In the genomic region with DNA sequence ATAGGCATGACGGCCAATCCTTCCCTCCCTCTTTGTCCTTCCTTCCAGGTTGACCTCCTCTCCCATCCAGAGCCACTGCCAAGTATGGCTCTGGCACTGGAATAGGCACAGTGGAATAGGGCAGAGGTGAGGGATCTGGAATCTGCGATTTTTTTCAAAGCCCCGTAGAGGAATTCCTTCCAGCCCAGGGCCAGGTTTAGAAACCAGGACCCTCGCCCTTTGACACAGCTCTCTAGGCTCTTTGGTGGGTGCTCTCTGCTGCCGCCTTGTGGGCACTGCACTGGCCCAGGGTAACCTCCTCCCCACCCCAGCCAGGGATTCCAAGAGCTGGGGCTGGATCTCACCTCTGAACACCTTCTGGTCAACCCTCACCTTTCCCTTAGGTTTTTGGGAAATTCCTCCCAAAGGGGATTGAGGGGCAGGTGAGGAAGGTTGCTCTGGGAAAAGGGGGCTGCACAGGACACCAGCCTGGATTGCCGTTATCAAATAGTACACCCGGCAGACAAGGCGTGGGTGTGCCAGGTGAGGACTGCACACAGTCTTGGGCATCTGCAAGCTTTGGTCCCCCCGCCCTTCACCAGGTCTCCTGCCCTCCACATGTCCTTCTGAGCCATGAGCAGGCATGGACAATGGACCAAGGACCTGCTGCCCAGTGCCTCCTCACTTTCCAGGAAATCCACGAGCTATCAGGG, we compare ENCODE assay signal across 8 cellular contexts. TPM values are rescaled to one million over a fixed set of nuclear protein-coding genes. Genes with fewer than 3 reads are reported as not detected.
DNase-seq lines count a peak whose midpoint lies in the region; TF ChIP-seq lines count a peak whose summit lies in the region.

No MANE protein-coding gene starts in this region.

- H3K9me3 ChIP-seq in OCI-LY1 (ENCODE audit: low read length): no peaks in the 10 kb centered on the region
- no peaks in the 10 kb centered on the region for H3K9me3 ChIP-seq in parathyroid adenoma (ENCODE audit: control insufficient read depth, low read length)
- no peaks in the 10 kb centered on the region for H3K9me3 ChIP-seq in uterus

- no peaks in the 10 kb centered on the region for H3F3A ChIP-seq in OCI-LY1 (ENCODE audit: insufficient read depth, low read length)

- H3K27ac ChIP-seq in OCI-LY1 (ENCODE audit: low read depth, low read length, poor library complexity, severe bottlenecking) (no peak overlapping the region), parathyroid adenoma (no peak overlapping the region), uterus (no peak overlapping the region)

- H3K4me1 ChIP-seq in OCI-LY1 (ENCODE audit: insufficient read depth, low read length, severe bottlenecking): peaks cover 4% of the 10 kb centered on the region
- no peaks in the 10 kb centered on the region for H3K4me1 ChIP-seq in parathyroid adenoma
- H3K4me1 ChIP-seq in uterus: no peaks in the 10 kb centered on the region

- DNase-seq in activated gamma-delta T cell treated with Interleukin-2 at 50 U/mL for 16 hours: peak; percentile 63
- no peak for DNase-seq in activated gamma-delta T cell (lab: John Stamatoyannopoulos, UW)
- DNase-seq in activated T-cell treated with anti-CD3 and anti-CD28 coated beads for 48 hours (ENCODE audit: low read depth): peak; percentile 62
- peak; percentile 26 for DNase-seq in fibroblast of pulmonary artery (ENCODE audit: low read depth)
- peak in 1 of 2 donors; percentile 51 for DNase-seq in uterus
- no peak for DNase-seq in NCI-H2081 treated with DMSO at 0.1 percent for 48 hours (lab: John Stamatoyannopoulos, UW)

- H3K4me2 ChIP-seq in OCI-LY1 (ENCODE audit: low read length): no peak overlapping the region
- H3K4me2 ChIP-seq in parathyroid adenoma (ENCODE audit: low read length): no peak overlapping the region

- H3K9me2 ChIP-seq in OCI-LY1 (ENCODE audit: low read depth, low read length): no peaks in the 10 kb centered on the region

- intact Hi-C loops in uterus (cut with DNase I; ENCODE audit: low total_unique reads): no loop called here

- H3K9ac ChIP-seq in OCI-LY1 (ENCODE audit: low read length) (no peak overlapping the region), parathyroid adenoma (no peak overlapping the region)

- no peaks in the 10 kb centered on the region for H3K79me2 ChIP-seq in OCI-LY1 (ENCODE audit: insufficient read depth, low read length)
- no peaks in the 10 kb centered on the region for H3K79me2 ChIP-seq in parathyroid adenoma

- H3K4me3 ChIP-seq in OCI-LY1 (ENCODE audit: low read depth, low read length, poor library complexity, severe bottlenecking): no peak overlapping the region
- no peak overlapping the region for H3K4me3 ChIP-seq in fibroblast of pulmonary artery (replicated peaks; ENCODE audit: low read depth, low read length)
- no peak overlapping the region for H3K4me3 ChIP-seq in parathyroid adenoma (ENCODE audit: low read depth, low read length)
- H3K4me3 ChIP-seq in uterus: no peak overlapping the region

- peaks cover 1% of the 10 kb centered on the region; the same call in 1 of the 2 replicates for H3K27me3 ChIP-seq in OCI-LY1 (ENCODE audit: insufficient read depth, low read length)
- no peaks in the 10 kb centered on the region for H3K27me3 ChIP-seq in parathyroid adenoma (ENCODE audit: control insufficient read depth, insufficient read depth, low read length)
- H3K27me3 ChIP-seq in uterus: no peaks in the 10 kb centered on the region

- peak; percentile 93 for TF ChIP-seq CTCF in OCI-LY1 (IDR thresholded peaks at IDR 0.05; ENCODE audit: low read length)
- peak; percentile 92 for TF ChIP-seq CTCF in fibroblast of pulmonary artery (IDR thresholded peaks at IDR 0.05; ENCODE audit: low read length, missing control alignments)
- peak; percentile 75 for TF ChIP-seq CTCF in parathyroid adenoma (IDR thresholded peaks at IDR 0.05)
- peak; percentile 54 to 69 (median 64) for TF ChIP-seq CTCF in uterus (IDR thresholded peaks at IDR 0.05)

- no peak overlapping the region for H2AFZ ChIP-seq in OCI-LY1 (ENCODE audit: low read length)
- no peak overlapping the region for H2AFZ ChIP-seq in parathyroid adenoma

- no peaks in the 10 kb centered on the region for H3K36me3 ChIP-seq in OCI-LY1 (ENCODE audit: insufficient read depth, low read length)
- H3K36me3 ChIP-seq in parathyroid adenoma (ENCODE audit: control insufficient read depth, insufficient read depth, low read length): no peaks in the 10 kb centered on the region
- H3K36me3 ChIP-seq in uterus: no peaks in the 10 kb centered on the region

- TF ChIP-seq POLR2A in uterus (IDR thresholded peaks at IDR 0.05): no peak

- no peaks in the 10 kb centered on the region for H4K20me1 ChIP-seq in OCI-LY1 (ENCODE audit: insufficient read depth, low read length)

RNA-seq across cellular contexts. Expression of a gene that starts 22.8 kb away (rescaled TPM):
- total RNA-seq in uterus: 1 to 10 TPM in 1 of 4 donors, under 1 TPM in 1, not detected in 2; 0.07 to 1.2 TPM

Comparison
In these comparisons a context has a peak if more than half of its experiments do, and no peak if none do; other contexts are left out.
1. DNase-seq: peak in activated gamma-delta T cell treated with Interleukin-2 at 50 U/mL for 16 hours (single experiment), activated T-cell treated with anti-CD3 and anti-CD28 coated beads for 48 hours (single experiment) and fibroblast of pulmonary artery (single experiment); none in activated gamma-delta T cell (single experiment) and NCI-H2081 treated with DMSO at 0.1 percent for 48 hours (single experiment).
2. Peak in every context shown above with its lines, with median percentiles within 50 percentile points of each other: CTCF ChIP-seq.